ENCODE assay signal across 17 cellular contexts in the genomic region with DNA sequence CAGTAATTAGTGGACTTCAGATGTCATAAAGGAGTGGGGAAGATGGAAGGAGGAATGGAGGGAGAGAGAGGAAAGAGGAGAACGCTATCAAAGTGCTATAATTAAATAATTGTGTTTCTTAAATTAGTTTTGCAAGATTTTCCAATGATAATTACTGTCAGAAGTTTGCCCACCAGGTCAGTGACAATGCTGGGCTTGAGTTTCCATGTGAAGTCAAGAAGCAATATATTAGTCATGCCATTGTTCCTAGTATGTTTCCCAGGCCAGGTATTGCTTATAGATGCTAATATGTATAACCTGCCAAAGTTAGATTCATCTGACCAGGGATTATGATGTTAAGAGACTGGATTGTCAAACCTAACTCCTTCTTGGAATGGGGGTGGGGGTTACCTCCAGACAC.
DNase-seq lines count a peak whose midpoint lies in the region; ATAC-seq and TF ChIP-seq lines count a peak whose summit lies in the region.
"Had no signal": no experiment of that assay in that cellular context is flagged by ENCODE, and none has a peak within 500 bp of the region (broad histone marks: within the 10 kb centered on the region; RNA-seq: fewer than 3 reads in every experiment).

No MANE protein-coding gene starts in this region.

- H3K27ac ChIP-seq in breast epithelium, result no peak overlapping the region
- H3K27ac ChIP-seq in hepatocyte, result peak overlapping the region; percentile 49
- H3K27ac ChIP-seq: brain microvascular endothelial cell, Peyer's patch, thoracic aorta had no signal

- H3K9me3 Mint-ChIP-seq in MCF 10A (ENCODE audit: unreplicated experiment), result no peaks in the 10 kb centered on the region
- no peaks in the 10 kb centered on the region for H3K9me3 Mint-ChIP-seq in activated CD4-positive, alpha-beta memory T cell treated with anti-CD3 and anti-CD28 coated beads for 36 hours
- H3K9me3 Mint-ChIP-seq in stimulated activated naive B cell treated with anti-CD40 and anti-IgM and Interleukin-4, amounts not matched to agents 10 μg/mL and 1 μg/mL and 100 μg/mL, for 72 hours, result no peaks in the 10 kb centered on the region
- H3K9me3 Mint-ChIP-seq: neural crest cell had no signal

- POLR2A ChIA-PET in MCF 10A (lab: Yijun Ruan, JAX), result interaction anchor here (1.0 to 2.6 kb wide), 2 partner anchors 26 to 71 kb away, joined by 3 to 11 read pairs; no protein-coding TSS in a partner anchor
- POLR2A ChIA-PET in activated CD4-positive, alpha-beta memory T cell treated with anti-CD3 and anti-CD28 coated beads for 36 hours (lab: Charles Lee), result interaction anchor here (1.0 to 1.6 kb wide), 3 partner anchors 17 to 192 kb away, joined by 3 to 6 read pairs (median 4); no protein-coding TSS in a partner anchor

- H3K4me1 Mint-ChIP-seq in MCF 10A (ENCODE audit: insufficient read depth, unreplicated experiment), result peaks cover 17% of the 10 kb centered on the region
- peaks cover 75% of the 10 kb centered on the region for H3K4me1 Mint-ChIP-seq in activated CD4-positive, alpha-beta memory T cell treated with anti-CD3 and anti-CD28 coated beads for 36 hours (ENCODE audit: low read depth)
- H3K4me1 Mint-ChIP-seq in stimulated activated naive B cell treated with anti-CD40 and anti-IgM and Interleukin-4, amounts not matched to agents 10 μg/mL and 1 μg/mL and 100 μg/mL, for 72 hours, result peaks cover 66 to 86% of the 10 kb centered on the region in 2 donors

- H3K9me2 ChIP-seq in hepatocyte (replicated peaks; ENCODE audit: insufficient read depth), result no peaks in the 10 kb centered on the region

- H3K36me3 ChIP-seq in breast epithelium (no peaks in the 10 kb centered on the region), hepatocyte (replicated peaks; ENCODE audit: insufficient read depth, low read depth) (no peaks in the 10 kb centered on the region)
- H3K36me3 ChIP-seq: brain microvascular endothelial cell, MG63, Peyer's patch, thoracic aorta had no signal

- ATAC-seq in stimulated activated naive B cell treated with anti-CD40 and anti-IgM and Interleukin-4, amounts not matched to agents 10 μg/mL and 1 μg/mL and 100 μg/mL, for 72 hours (replicated peaks), result peak in 1 of 2 donors; percentile 32
- ATAC-seq in left ventricle myocardium superior (no peak), GM18505 (IDR thresholded peaks at IDR 0.05; ENCODE audit: unreplicated experiment) (no peak)

- H2AFZ ChIP-seq in hepatocyte, result no peak overlapping the region

- H3K27ac Mint-ChIP-seq in MCF 10A (ENCODE audit: low read depth, unreplicated experiment), result peak overlapping the region; percentile 41
- H3K27ac Mint-ChIP-seq in activated CD4-positive, alpha-beta memory T cell treated with anti-CD3 and anti-CD28 coated beads for 36 hours, result peak overlapping the region; percentile 60
- H3K27ac Mint-ChIP-seq in stimulated activated naive B cell treated with anti-CD40 and anti-IgM and Interleukin-4, amounts not matched to agents 10 μg/mL and 1 μg/mL and 100 μg/mL, for 72 hours, result peak overlapping the region; percentile 93

- no peak overlapping the region for H3K4me3 Mint-ChIP-seq in MCF 10A (ENCODE audit: unreplicated experiment)
- H3K4me3 Mint-ChIP-seq in activated CD4-positive, alpha-beta memory T cell treated with anti-CD3 and anti-CD28 coated beads for 36 hours, result peak overlapping the region; percentile 27
- peak overlapping the region; percentile 57 to 76 for H3K4me3 Mint-ChIP-seq in stimulated activated naive B cell treated with anti-CD40 and anti-IgM and Interleukin-4, amounts not matched to agents 10 μg/mL and 1 μg/mL and 100 μg/mL, for 72 hours
- H3K4me3 Mint-ChIP-seq: neural crest cell had no signal

- H3K9me3 ChIP-seq in breast epithelium, result no peaks in the 10 kb centered on the region
- H3K9me3 ChIP-seq in hepatocyte (ENCODE audit: low read depth), result no peaks in the 10 kb centered on the region
- H3K9me3 ChIP-seq: MG63, Peyer's patch, thoracic aorta had no signal

- H3K27me3 ChIP-seq in breast epithelium (no peaks in the 10 kb centered on the region), hepatocyte (no peaks in the 10 kb centered on the region)
- H3K27me3 ChIP-seq: brain microvascular endothelial cell, MG63, Peyer's patch had no signal

- intact Hi-C loops in MCF 10A (cut with micrococcal nuclease) (no loop called here), breast epithelium (cut with DNase I; ENCODE audit: low total_unique reads) (no loop called here), left ventricle myocardium superior (cut with micrococcal nuclease) (no loop called here)
- intact Hi-C loops in activated CD4-positive, alpha-beta memory T cell treated with anti-CD3 and anti-CD28 coated beads for 36 hours (cut with micrococcal nuclease), result loop anchor here (1.0 to 5.0 kb wide), 7 partner anchors 22 to 729 kb away; no protein-coding TSS in a partner anchor

- no TSS peak for BruUV-seq in MCF 10A (replicated peaks; lab: Mats Ljungman, UMichigan)

- H3K4me1 ChIP-seq in breast epithelium (no peaks in the 10 kb centered on the region), hepatocyte (ENCODE audit: insufficient read depth) (peaks cover 6% of the 10 kb centered on the region)
- H3K4me1 ChIP-seq: Peyer's patch had no signal

- H3K4me3 ChIP-seq in breast epithelium (no peak overlapping the region), hepatocyte (no peak overlapping the region)
- H3K4me3 ChIP-seq: MG63, Peyer's patch, thoracic aorta had no signal

- no peaks in the 10 kb centered on the region for H3K79me2 ChIP-seq in hepatocyte

- H4K20me1 ChIP-seq in hepatocyte (ENCODE audit: insufficient read depth, poor library complexity, severe bottlenecking), result no peaks in the 10 kb centered on the region

- CTCF ChIA-PET in MCF 10A (lab: Yijun Ruan, JAX), result interaction anchor here (0.6 to 0.7 kb wide), 2 partner anchors 9 to 13 kb away, joined by 4 read pairs; no protein-coding TSS in a partner anchor
- CTCF ChIA-PET in activated CD4-positive, alpha-beta memory T cell treated with anti-CD3 and anti-CD28 coated beads for 36 hours (lab: Charles Lee), result no interaction called here

- DNase-seq in MCF 10A (ENCODE audit: unreplicated experiment) (peak; percentile 12), breast epithelium (ENCODE audit: low spot score in 2 of 2) (no peak), hepatocyte (ENCODE audit: low spot score) (no peak), left ventricle myocardium superior (no peak)
- DNase-seq in activated CD4-positive, alpha-beta memory T cell treated with anti-CD3 and anti-CD28 coated beads for 36 hours, result no peak
- DNase-seq in stimulated activated naive B cell treated with anti-CD40 and anti-IgM and Interleukin-4, amounts not matched to agents 10 μg/mL and 1 μg/mL and 100 μg/mL, for 72 hours, result no peak
- DNase-seq in stimulated activated naive CD4-positive, alpha-beta T cell treated with Interleukin-2 at 50 U/mL for 16 hours (lab: John Stamatoyannopoulos, UW), result no peak
- DNase-seq: activated CD4-positive, alpha-beta T cell treated with anti-CD3 and anti-CD28 coated beads for 1 hour; effector CD4-positive, alpha-beta T cell; NCI-H187 treated with DMSO at 0.1 percent for 48 hours; Peyer's patch; retina had no signal

- H3K36me3 Mint-ChIP-seq in MCF 10A (ENCODE audit: insufficient read depth, unreplicated experiment), result peaks cover 5% of the 10 kb centered on the region
- peaks cover 33% of the 10 kb centered on the region for H3K36me3 Mint-ChIP-seq in activated CD4-positive, alpha-beta memory T cell treated with anti-CD3 and anti-CD28 coated beads for 36 hours
- H3K36me3 Mint-ChIP-seq in stimulated activated naive B cell treated with anti-CD40 and anti-IgM and Interleukin-4, amounts not matched to agents 10 μg/mL and 1 μg/mL and 100 μg/mL, for 72 hours, result peaks cover 52 to 73% of the 10 kb centered on the region in 2 donors

- no peaks in the 10 kb centered on the region for H3K27me3 Mint-ChIP-seq in MCF 10A (ENCODE audit: insufficient read depth, unreplicated experiment)
- H3K27me3 Mint-ChIP-seq in activated CD4-positive, alpha-beta memory T cell treated with anti-CD3 and anti-CD28 coated beads for 36 hours, result no peaks in the 10 kb centered on the region
- no peaks in the 10 kb centered on the region for H3K27me3 Mint-ChIP-seq in stimulated activated naive B cell treated with anti-CD40 and anti-IgM and Interleukin-4, amounts not matched to agents 10 μg/mL and 1 μg/mL and 100 μg/mL, for 72 hours

- TF ChIP-seq POLR2A in breast epithelium (IDR thresholded peaks at IDR 0.05) (no peak), GM18505 (IDR thresholded peaks at IDR 0.05; ENCODE audit: borderline replicate concordance, extremely low read depth, insufficient read depth, insufficient read length) (no peak)

- WGBS in hepatocyte (ENCODE audit: low lambda C conversion rate, missing lambda C conversion rate), result 59% methylated on average over 1 of the region's 1 CpG

- peak overlapping the region; percentile 43 for H3K4me2 ChIP-seq in hepatocyte

- TF ChIP-seq CTCF in MCF 10A (IDR thresholded peaks at IDR 0.05; ENCODE audit: unreplicated experiment), result no peak
- no peak for TF ChIP-seq CTCF in breast epithelium (IDR thresholded peaks at IDR 0.05)
- TF ChIP-seq CTCF in hepatocyte (IDR thresholded peaks at IDR 0.05; ENCODE audit: poor library complexity), result no peak

Comparison
In these comparisons a context has a peak if more than half of its experiments do, and no peak if none do; other contexts are left out.
1. H3K27ac Mint-ChIP-seq: peak in every context shown above with its lines; median percentile 93 in stimulated activated naive B cell treated with anti-CD40 and anti-IgM and Interleukin-4, amounts not matched to agents 10 μg/mL and 1 μg/mL and 100 μg/mL, for 72 hours; 60 in activated CD4-positive, alpha-beta memory T cell treated with anti-CD3 and anti-CD28 coated beads for 36 hours; 41 in MCF 10A.